In genomic region chr1:8653878-8654277, GRCh38 we compare ENCODE assay signal across 15 cellular contexts.
"Had no signal": no experiment of that assay in that cellular context is flagged by ENCODE, and none has a peak within 500 bp of the region (broad histone marks: within the 10 kb centered on the region; RNA-seq: fewer than 3 reads in every experiment).

No MANE protein-coding gene starts in this region.

- H3K27me3 Mint-ChIP-seq: activated naive CD4-positive, alpha-beta T cell treated with anti-CD3 and anti-CD28 coated beads, Interleukin-2, amount 50 U/mL, for 24 hours; dendritic cell treated with granulocyte-macrophage colony-stimulating factor and Interleukin-4, amounts not matched to agents 40 ng/mL and 50 ng/mL, for 4 days; effector memory CD8-positive, alpha-beta T cell; naive thymus-derived CD8-positive, alpha-beta T cell; stimulated activated naive CD8-positive, alpha-beta T cell treated with anti-CD3 and anti-CD28 coated beads, Interleukin-15, amount 100 ng/mL, for 72 hours had no signal

- H3K36me3 ChIP-seq: brain microvascular endothelial cell had no signal

- ATAC-seq: effector memory CD8-positive, alpha-beta T cell; left cardiac atrium; naive thymus-derived CD8-positive, alpha-beta T cell; stimulated activated naive CD8-positive, alpha-beta T cell treated with anti-CD3 and anti-CD28 coated beads, Interleukin-15, amount 100 ng/mL, for 72 hours had no signal

- DNase-seq: activated CD4-positive, alpha-beta T cell treated with anti-CD3 and anti-CD28 coated beads, Interleukin-2, amount 50 U/mL, for 1 hour; activated CD4-positive, CD25-positive, alpha-beta regulatory T cell; activated T-cell treated with anti-CD3 and anti-CD28 coated beads, Interleukin-2, amount 50 U/mL, for 1 hour; amniotic stem cell; brain microvascular endothelial cell; effector memory CD8-positive, alpha-beta T cell; hippocampal formation; left cardiac atrium; naive thymus-derived CD8-positive, alpha-beta T cell; stimulated activated CD4-positive, alpha-beta T cell treated with anti-CD3 and anti-CD28 coated beads, Interleukin-4, amount 100 ng/mL, for 1 hour; stimulated activated naive CD8-positive, alpha-beta T cell treated with anti-CD3 and anti-CD28 coated beads, Interleukin-15, amount 100 ng/mL, for 72 hours; testis had no signal

- H3K27me3 ChIP-seq: brain microvascular endothelial cell, testis had no signal

- H3K4me3 ChIP-seq: lung, testis had no signal

- H3K9me3 Mint-ChIP-seq: activated naive CD4-positive, alpha-beta T cell treated with anti-CD3 and anti-CD28 coated beads, Interleukin-2, amount 50 U/mL, for 24 hours; dendritic cell treated with granulocyte-macrophage colony-stimulating factor and Interleukin-4, amounts not matched to agents 40 ng/mL and 50 ng/mL, for 4 days; effector memory CD8-positive, alpha-beta T cell; naive thymus-derived CD8-positive, alpha-beta T cell; stimulated activated naive CD8-positive, alpha-beta T cell treated with anti-CD3 and anti-CD28 coated beads, Interleukin-15, amount 100 ng/mL, for 72 hours had no signal

- H3K4me3 Mint-ChIP-seq: activated naive CD4-positive, alpha-beta T cell treated with anti-CD3 and anti-CD28 coated beads, Interleukin-2, amount 50 U/mL, for 24 hours; dendritic cell treated with granulocyte-macrophage colony-stimulating factor and Interleukin-4, amounts not matched to agents 40 ng/mL and 50 ng/mL, for 4 days; effector memory CD8-positive, alpha-beta T cell; naive thymus-derived CD8-positive, alpha-beta T cell; stimulated activated naive CD8-positive, alpha-beta T cell treated with anti-CD3 and anti-CD28 coated beads, Interleukin-15, amount 100 ng/mL, for 72 hours had no signal

- H3K9me3 ChIP-seq: testis had no signal

- H3K27ac Mint-ChIP-seq: activated naive CD4-positive, alpha-beta T cell treated with anti-CD3 and anti-CD28 coated beads, Interleukin-2, amount 50 U/mL, for 24 hours; dendritic cell treated with granulocyte-macrophage colony-stimulating factor and Interleukin-4, amounts not matched to agents 40 ng/mL and 50 ng/mL, for 4 days; stimulated activated naive CD8-positive, alpha-beta T cell treated with anti-CD3 and anti-CD28 coated beads, Interleukin-15, amount 100 ng/mL, for 72 hours had no signal

- H3K27ac ChIP-seq: brain microvascular endothelial cell had no signal
